Comparison of ENCODE assay signal across 1 cellular context in the genomic region with DNA sequence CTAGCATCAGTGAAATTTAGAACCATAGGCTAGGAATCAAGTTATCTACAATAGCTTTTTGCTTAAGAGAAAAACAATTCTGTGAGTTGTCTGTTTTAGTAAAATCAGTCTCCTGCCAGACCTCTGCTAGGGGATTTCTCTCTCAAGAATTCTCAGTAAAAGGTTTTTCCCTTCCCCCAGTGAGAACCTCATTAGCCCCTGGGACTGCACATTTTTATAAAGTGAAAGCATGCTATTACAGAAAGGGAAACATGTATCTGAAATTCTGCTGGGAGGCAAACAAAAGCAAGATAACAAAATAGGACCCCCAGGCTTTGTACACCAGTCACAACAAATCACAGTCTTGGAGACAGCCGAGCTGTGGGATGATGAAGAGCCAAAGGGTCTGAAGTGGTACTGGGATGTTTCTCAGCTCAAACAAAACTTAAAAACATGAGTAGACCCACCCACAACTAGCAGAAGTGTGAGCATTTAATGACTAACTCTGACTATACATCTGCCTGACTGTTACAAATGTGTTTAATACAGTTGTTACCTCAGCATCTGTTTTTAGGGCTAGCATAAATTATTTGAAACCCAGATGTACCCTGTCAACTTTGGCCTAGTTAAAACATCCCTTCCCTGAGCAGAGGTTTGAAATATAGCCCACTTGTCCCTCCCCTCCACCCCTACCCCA.
TF ChIP-seq lines count a peak whose summit lies in the region.

No MANE protein-coding gene starts in this region.

TF ChIP-seq in GM12878, 131 proteins besides CTCF, POLR2A, EP300 and RAD21:
- TF ChIP-seq DPF2 (IDR thresholded peaks at IDR 0.05) (no peak), BHLHE40 (IDR thresholded peaks at IDR 0.05; ENCODE audit: borderline replicate concordance in 1 of 2, low read depth in 2 of 2, low read length in 1 of 2) (peak; percentile 35 to 44; a peak in 2 of 4 replicates), BCLAF1 (IDR thresholded peaks at IDR 0.05) (no peak), SKIL (IDR thresholded peaks at IDR 0.05; ENCODE audit: low read depth, poor library complexity, severe bottlenecking) (peak; percentile 82), BACH1 (IDR thresholded peaks at IDR 0.05; ENCODE audit: borderline replicate concordance) (no peak), STAT3 (IDR thresholded peaks at IDR 0.05; ENCODE audit: low read depth, low read length) (no peak), RELB (IDR thresholded peaks at IDR 0.05; ENCODE audit: low read depth) (peak; percentile 60; the same call in 1 of the 2 replicates), SP1 (IDR thresholded peaks at IDR 0.05; ENCODE audit: low read depth, low read length) (no peak), PBX3 (IDR thresholded peaks at IDR 0.05; ENCODE audit: insufficient replicate concordance, low read depth, low read length) (no peak), EGR1 (IDR thresholded peaks at IDR 0.05; ENCODE audit: borderline replicate concordance in 1 of 2, low read depth in 2 of 2, low read length in 2 of 2) (no peak), ATF3 (IDR thresholded peaks at IDR 0.05; ENCODE audit: borderline replicate concordance, extremely low read depth, low read depth, low read length) (no peak), SREBF1 (IDR thresholded peaks at IDR 0.05; ENCODE audit: low read length) (no peak), NR2C2 (IDR thresholded peaks at IDR 0.05; ENCODE audit: borderline replicate concordance, control insufficient read depth, insufficient read length, low read depth) (no peak), SMAD5 (IDR thresholded peaks at IDR 0.05; ENCODE audit: low read depth) (no peak), IKZF2 (IDR thresholded peaks at IDR 0.05) (peak; percentile 12 to 20; a peak in 1 of 4 replicates), BCL3 (IDR thresholded peaks at IDR 0.05; ENCODE audit: borderline replicate concordance, insufficient read depth, low read depth, low read length, poor library complexity, severe bottlenecking) (no peak), CHD4 (IDR thresholded peaks at IDR 0.05) (no peak), MEF2B (IDR thresholded peaks at IDR 0.05; ENCODE audit: partially characterized antibody, poor library complexity, severe bottlenecking) (peak; percentile 93), MTA2 (IDR thresholded peaks at IDR 0.05; ENCODE audit: low read depth) (peak; percentile 69), RELA (IDR thresholded peaks at IDR 0.05; ENCODE audit: borderline replicate concordance, partially characterized antibody) (peak; percentile 12), CBX5 (IDR thresholded peaks at IDR 0.05; ENCODE audit: low read depth) (no peak), ATF7 (IDR thresholded peaks at IDR 0.05; ENCODE audit: low read depth) (no peak), IRF5 (IDR thresholded peaks at IDR 0.05; ENCODE audit: borderline replicate concordance) (no peak), NRF1 (conservative IDR thresholded peaks at IDR 0.05; ENCODE audit: low read depth, low read length) (no peak), ZNF622 (IDR thresholded peaks at IDR 0.05) (no peak), NFIC (IDR thresholded peaks at IDR 0.05; ENCODE audit: low read depth, low read length) (0 out of 2 replicates have a peak, but pooled peaks have one; percentile 38), E4F1 (IDR thresholded peaks at IDR 0.05; ENCODE audit: borderline replicate concordance, partially characterized antibody) (no peak), BCL11A (IDR thresholded peaks at IDR 0.05; ENCODE audit: low read depth, low read length) (peak; percentile 8; the same call in 1 of the 2 replicates)
- TF ChIP-seq, protein P1, sequence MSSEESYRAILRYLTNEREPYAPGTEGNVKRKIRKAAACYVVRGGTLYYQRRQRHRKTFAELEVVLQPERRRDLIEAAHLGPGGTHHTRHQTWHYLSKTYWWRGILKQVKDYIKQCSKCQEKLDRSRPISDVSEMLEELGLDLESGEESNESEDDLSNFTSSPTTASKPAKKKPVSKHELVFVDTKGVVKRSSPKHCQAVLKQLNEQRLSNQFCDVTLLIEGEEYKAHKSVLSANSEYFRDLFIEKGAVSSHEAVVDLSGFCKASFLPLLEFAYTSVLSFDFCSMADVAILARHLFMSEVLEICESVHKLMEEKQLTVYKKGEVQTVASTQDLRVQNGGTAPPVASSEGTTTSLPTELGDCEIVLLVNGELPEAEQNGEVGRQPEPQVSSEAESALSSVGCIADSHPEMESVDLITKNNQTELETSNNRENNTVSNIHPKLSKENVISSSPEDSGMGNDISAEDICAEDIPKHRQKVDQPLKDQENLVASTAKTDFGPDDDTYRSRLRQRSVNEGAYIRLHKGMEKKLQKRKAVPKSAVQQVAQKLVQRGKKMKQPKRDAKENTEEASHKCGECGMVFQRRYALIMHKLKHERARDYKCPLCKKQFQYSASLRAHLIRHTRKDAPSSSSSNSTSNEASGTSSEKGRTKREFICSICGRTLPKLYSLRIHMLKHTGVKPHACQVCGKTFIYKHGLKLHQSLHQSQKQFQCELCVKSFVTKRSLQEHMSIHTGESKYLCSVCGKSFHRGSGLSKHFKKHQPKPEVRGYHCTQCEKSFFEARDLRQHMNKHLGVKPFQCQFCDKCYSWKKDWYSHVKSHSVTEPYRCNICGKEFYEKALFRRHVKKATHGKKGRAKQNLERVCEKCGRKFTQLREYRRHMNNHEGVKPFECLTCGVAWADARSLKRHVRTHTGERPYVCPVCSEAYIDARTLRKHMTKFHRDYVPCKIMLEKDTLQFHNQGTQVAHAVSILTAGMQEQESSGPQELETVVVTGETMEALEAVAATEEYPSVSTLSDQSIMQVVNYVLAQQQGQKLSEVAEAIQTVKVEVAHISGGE (CRISPR knock-in tag; IDR thresholded peaks at IDR 0.05), result no peak
- TF ChIP-seq, protein P2, sequence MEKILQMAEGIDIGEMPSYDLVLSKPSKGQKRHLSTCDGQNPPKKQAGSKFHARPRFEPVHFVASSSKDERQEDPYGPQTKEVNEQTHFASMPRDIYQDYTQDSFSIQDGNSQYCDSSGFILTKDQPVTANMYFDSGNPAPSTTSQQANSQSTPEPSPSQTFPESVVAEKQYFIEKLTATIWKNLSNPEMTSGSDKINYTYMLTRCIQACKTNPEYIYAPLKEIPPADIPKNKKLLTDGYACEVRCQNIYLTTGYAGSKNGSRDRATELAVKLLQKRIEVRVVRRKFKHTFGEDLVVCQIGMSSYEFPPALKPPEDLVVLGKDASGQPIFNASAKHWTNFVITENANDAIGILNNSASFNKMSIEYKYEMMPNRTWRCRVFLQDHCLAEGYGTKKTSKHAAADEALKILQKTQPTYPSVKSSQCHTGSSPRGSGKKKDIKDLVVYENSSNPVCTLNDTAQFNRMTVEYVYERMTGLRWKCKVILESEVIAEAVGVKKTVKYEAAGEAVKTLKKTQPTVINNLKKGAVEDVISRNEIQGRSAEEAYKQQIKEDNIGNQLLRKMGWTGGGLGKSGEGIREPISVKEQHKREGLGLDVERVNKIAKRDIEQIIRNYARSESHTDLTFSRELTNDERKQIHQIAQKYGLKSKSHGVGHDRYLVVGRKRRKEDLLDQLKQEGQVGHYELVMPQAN (conservative IDR thresholded peaks at IDR 0.05), result no peak
